Comparison of ENCODE assay signal across 8 cellular contexts in genomic region chr1:167936068-167936929, GRCh38. TPM values are rescaled to one million over a fixed set of nuclear protein-coding genes. Genes with fewer than 3 reads are reported as not detected.
DNase-seq lines count a peak whose midpoint lies in the region; ATAC-seq and TF ChIP-seq lines count a peak whose summit lies in the region.

TSS of gene DCAF6 (plus strand) at chr1:167936683. CDS start at chr1:167936912, 229 bp downstream.

- H3K4me3 Mint-ChIP-seq in activated CD4-positive, alpha-beta memory T cell treated with anti-CD3 and anti-CD28 coated beads for 36 hours: peak within 1 kb of the TSS; percentile 91

- WGBS in liver: under 1% methylated on average over 58 of the region's 58 CpGs

- TF ChIP-seq CTCF in dorsolateral prefrontal cortex (IDR thresholded peaks at IDR 0.05 in 54 of 56, conservative IDR thresholded peaks at IDR 0.05 in 2 of 56; ENCODE audit: low read depth in 1 of 56, partially characterized antibody in 56 of 56) (peak in 25 of 56 donors; percentile 5 to 42 (median 24)), liver (IDR thresholded peaks at IDR 0.05; ENCODE audit: low read depth, low read length, missing input control) (peak; percentile 8)

- POLR2A ChIA-PET in activated CD4-positive, alpha-beta memory T cell treated with anti-CD3 and anti-CD28 coated beads for 36 hours (lab: Charles Lee): interaction anchor here (0.6 to 1.9 kb wide), 13 partner anchors 8 to 490 kb away, joined by 3 to 6 read pairs (median 4); no protein-coding TSS in a partner anchor

- H3K9me3 ChIP-seq in liver (ENCODE audit: control insufficient read depth in 4 of 4, low read length in 3 of 4): no peaks in the 10 kb centered on the region

- peaks cover 3 to 19% (median 10%) of the 10 kb centered on the region in 4 donors for H3K4me1 ChIP-seq in liver (ENCODE audit: control insufficient read depth in 4 of 4, insufficient read depth in 4 of 4, low read length in 3 of 4)

- peak in 1 of 2 donors; percentile 5 for TF ChIP-seq RAD21 in liver (IDR thresholded peaks at IDR 0.05)

- CTCF ChIA-PET in activated CD4-positive, alpha-beta memory T cell treated with anti-CD3 and anti-CD28 coated beads for 36 hours (lab: Charles Lee): interaction anchor here (0.9 to 5.3 kb wide), 3 partner anchors 146 to 716 kb away, joined by 3 to 27 read pairs (median 3); no protein-coding TSS in a partner anchor

- H3K27me3 Mint-ChIP-seq in activated CD4-positive, alpha-beta memory T cell treated with anti-CD3 and anti-CD28 coated beads for 36 hours: no peaks in the 10 kb centered on the region

- intact Hi-C loops in activated CD4-positive, alpha-beta memory T cell treated with anti-CD3 and anti-CD28 coated beads for 36 hours (cut with micrococcal nuclease): loop anchor here (1.0 to 5.0 kb wide), 9 partner anchors 133 to 1956 kb away; partner anchors contain the start of genes POU2F1, RCSD1, SCYL3 and TADA1
- intact Hi-C loops in dorsolateral prefrontal cortex (cut with DNase I): loop anchor here (2.0 to 10.0 kb wide), 6 partner anchors 69 to 989 kb away; partner anchors contain the start of gene MPZL1 (in 1 of the 2)

- peak within 1 kb of the TSS; percentile 100 for H3K27ac Mint-ChIP-seq in activated CD4-positive, alpha-beta memory T cell treated with anti-CD3 and anti-CD28 coated beads for 36 hours

- peaks cover 35% of the 10 kb centered on the region for H3K4me1 Mint-ChIP-seq in activated CD4-positive, alpha-beta memory T cell treated with anti-CD3 and anti-CD28 coated beads for 36 hours (ENCODE audit: low read depth)

- H3K4me3 ChIP-seq in dorsolateral prefrontal cortex: peak within 1 kb of the TSS; percentile 69 to 98 (median 88)
- peak within 1 kb of the TSS; percentile 85 to 98 (median 87) for H3K4me3 ChIP-seq in liver (ENCODE audit: low read depth in 1 of 3, low read length in 3 of 3)

- ATAC-seq in GM19438 (IDR thresholded peaks at IDR 0.05; ENCODE audit: low read depth, unreplicated experiment) (peak; percentile 72), HG03575 (IDR thresholded peaks at IDR 0.05; ENCODE audit: extremely low read depth, insufficient number of reproducible peaks, low FRiP score, unreplicated experiment) (peak; percentile 56)

- peak; percentile 99 for DNase-seq in CD1c-positive myeloid dendritic cell (ENCODE audit: extremely low spot score)
- DNase-seq in NCI-H82 treated with DMSO at 0.1 percent for 48 hours (lab: John Stamatoyannopoulos, UW; ENCODE audit: unreplicated experiment): peak; percentile 97
- peak; percentile 98 for DNase-seq in activated CD4-positive, alpha-beta memory T cell treated with anti-CD3 and anti-CD28 coated beads for 36 hours
- peak; percentile 82 to 96 (median 94) for DNase-seq in dorsolateral prefrontal cortex
- DNase-seq in stimulated activated CD4-positive, alpha-beta T cell treated with anti-CD3 and anti-CD28 coated beads, Interleukin-4, amount 100 ng/mL, for 24 hours: peak; percentile 97

- no peaks in the 10 kb centered on the region for H3K9me3 Mint-ChIP-seq in activated CD4-positive, alpha-beta memory T cell treated with anti-CD3 and anti-CD28 coated beads for 36 hours

- no peaks in the 10 kb centered on the region for H3K27me3 ChIP-seq in dorsolateral prefrontal cortex
- H3K27me3 ChIP-seq in liver (ENCODE audit: control insufficient read depth in 4 of 4, insufficient read depth in 4 of 4, low read length in 3 of 4): no peaks in the 10 kb centered on the region

- peak within 1 kb of the TSS; percentile 90 to 99 for H3K9ac ChIP-seq in liver (ENCODE audit: low read depth in 1 of 2, low read length in 2 of 2)

- peak within 1 kb of the TSS; percentile 83 to 100 (median 97) for H3K27ac ChIP-seq in dorsolateral prefrontal cortex
- peak within 1 kb of the TSS; percentile 95 to 99 for H3K27ac ChIP-seq in liver (ENCODE audit: low read depth in 1 of 2, low read length in 2 of 2)

- no peaks in the 10 kb centered on the region for H3K36me3 ChIP-seq in liver (ENCODE audit: control insufficient read depth in 4 of 4, insufficient read depth in 3 of 4, low read depth in 1 of 4, low read length in 3 of 4)

- H3K36me3 Mint-ChIP-seq in activated CD4-positive, alpha-beta memory T cell treated with anti-CD3 and anti-CD28 coated beads for 36 hours: peaks cover 8% of the 10 kb centered on the region

TF ChIP-seq in liver, 16 proteins besides CTCF, POLR2A, EP300 and RAD21:
- no peak for TF ChIP-seq ATF3 (IDR thresholded peaks at IDR 0.05)
- peak; percentile 32 to 50 for TF ChIP-seq RXRA (IDR thresholded peaks at IDR 0.05)
- peak; percentile 90 for TF ChIP-seq SP1 (IDR thresholded peaks at IDR 0.05)
- no peak for TF ChIP-seq MAX (IDR thresholded peaks at IDR 0.05)
- no peak for TF ChIP-seq HNF4G (IDR thresholded peaks at IDR 0.05)
- peak in 1 of 2 donors; percentile 90 for TF ChIP-seq EGR1 (IDR thresholded peaks at IDR 0.05; ENCODE audit: low read depth in 2 of 2)
- peak; percentile 41 for TF ChIP-seq NR2F2 (IDR thresholded peaks at IDR 0.05)
- TF ChIP-seq HNF4A (conservative IDR thresholded peaks at IDR 0.05): peak; percentile 2 to 20
- peak; percentile 90 for TF ChIP-seq REST (IDR thresholded peaks at IDR 0.05)
- TF ChIP-seq ZBTB33 (IDR thresholded peaks at IDR 0.05): peak; percentile 99
- peak; percentile 95 for TF ChIP-seq TAF1 (conservative IDR thresholded peaks at IDR 0.05)
- peak in 1 of 2 donors; percentile 27 for TF ChIP-seq JUND (IDR thresholded peaks at IDR 0.05)
- TF ChIP-seq FOXA2 (IDR thresholded peaks at IDR 0.05): no peak
- TF ChIP-seq FOXA1 (IDR thresholded peaks at IDR 0.05): peak; percentile 41
- peak; percentile 100 for TF ChIP-seq YY1 (IDR thresholded peaks at IDR 0.05)
- peak in 1 of 2 donors; percentile 6 for TF ChIP-seq GABPA (IDR thresholded peaks at IDR 0.05 in 1 of 2, conservative IDR thresholded peaks at IDR 0.05 in 1 of 2)

RNA-seq across cellular contexts. Expression of gene DCAF6, which starts in this region (rescaled TPM):
- 10 to 100 TPM; 21.2 to 25.0 TPM for total RNA-seq in activated CD4-positive, alpha-beta memory T cell treated with anti-CD3 and anti-CD28 coated beads for 36 hours
- 100 to 1,000 TPM in 61 of 120 experiments, 10 to 100 TPM in 59; 42.0 to 151 (median 100) TPM for total RNA-seq in dorsolateral prefrontal cortex
- 100 to 1,000 TPM in 1 of 2 donors, 10 to 100 TPM in 1; 77.6 to 105 TPM for total RNA-seq in liver
- 10 to 100 TPM; 33.5 to 64.5 TPM for polyA plus RNA-seq in liver

Comparison
In these comparisons a context has a peak if more than half of its experiments do, and no peak if none do; other contexts are left out.
1. Peak in every context shown above with its lines: DNase-seq, ATAC-seq, H3K4me3 ChIP-seq and H3K27ac ChIP-seq.